8 cellular contexts compared by ENCODE assay signal in genomic region chr13:103282571-103283450, GRCh38.
DNase-seq lines count a peak whose midpoint lies in the region; ATAC-seq lines count a peak whose summit lies in the region.
"Had no signal": no experiment of that assay in that cellular context is flagged by ENCODE, and none has a peak within 500 bp of the region (broad histone marks: within the 10 kb centered on the region; RNA-seq: fewer than 3 reads in every experiment).

No MANE protein-coding gene starts in this region.

- no peaks in the 10 kb centered on the region for H3K36me3 Mint-ChIP-seq in activated T-helper 2 cell treated with anti-CD3 and anti-CD28 coated beads, Interferon-gamma antibody, Interleukin-2, Interleukin-4, amounts not matched to agents 10 μg/mL and 5 μg/mL and 100 μg/mL, durations not matched to agents 14 hours and 24 hours and 36 hours (ENCODE audit: low read depth)

- no peaks in the 10 kb centered on the region for H3K4me1 Mint-ChIP-seq in activated T-helper 2 cell treated with anti-CD3 and anti-CD28 coated beads, Interferon-gamma antibody, Interleukin-2, Interleukin-4, amounts not matched to agents 10 μg/mL and 5 μg/mL and 100 μg/mL, durations not matched to agents 14 hours and 24 hours and 36 hours (ENCODE audit: low read depth)
- H3K4me1 Mint-ChIP-seq: neural crest cell had no signal

- peak overlapping the region; percentile 35 for H3K4me3 ChIP-seq in skeletal muscle satellite cell (ENCODE audit: low read length)

- H3K27ac Mint-ChIP-seq in activated T-helper 2 cell treated with anti-CD3 and anti-CD28 coated beads, Interferon-gamma antibody, Interleukin-2, Interleukin-4, amounts not matched to agents 10 μg/mL and 5 μg/mL and 100 μg/mL, durations not matched to agents 14 hours and 24 hours and 36 hours = no peak overlapping the region

- no peaks in the 10 kb centered on the region for H3K9me3 Mint-ChIP-seq in activated T-helper 2 cell treated with anti-CD3 and anti-CD28 coated beads, Interferon-gamma antibody, Interleukin-2, Interleukin-4, amounts not matched to agents 10 μg/mL and 5 μg/mL and 100 μg/mL, durations not matched to agents 14 hours and 24 hours and 36 hours

- peak overlapping the region; percentile 70 for H3K9ac ChIP-seq in skeletal muscle satellite cell (ENCODE audit: low read depth, low read length)

- no peaks in the 10 kb centered on the region for H3K9me3 ChIP-seq in skeletal muscle satellite cell (replicated peaks; ENCODE audit: low read length)

- DNase-seq in M059J (ENCODE audit: low read depth) = peak; percentile 43
- DNase-seq in fibroblast of gingiva (ENCODE audit: low read depth) = peak; percentile 2
- DNase-seq in HuH-7.5 (ENCODE audit: low spot score) = no peak
- DNase-seq in activated T-helper 2 cell treated with anti-CD3 and anti-CD28 coated beads, Interferon-gamma antibody, Interleukin-2, Interleukin-4, amounts not matched to agents 10 μg/mL and 5 μg/mL and 100 μg/mL, durations not matched to agents 14 hours and 24 hours and 36 hours (ENCODE audit: low spot score) = no peak
- no peak for DNase-seq in stimulated activated CD4-positive, alpha-beta T cell treated with anti-CD3 and anti-CD28 coated beads, Interleukin-1b, Interleukin-23, amount 100 ng/mL, for 48 hours

- peak; percentile 37 for ATAC-seq in GM21360 (IDR thresholded peaks at IDR 0.05; ENCODE audit: unreplicated experiment)

- H3K27me3 ChIP-seq in skeletal muscle satellite cell (ENCODE audit: control insufficient read depth, insufficient read depth, low read length) = no peaks in the 10 kb centered on the region

- intact Hi-C loops in activated T-helper 2 cell treated with anti-CD3 and anti-CD28 coated beads, Interferon-gamma antibody, Interleukin-2, Interleukin-4, amounts not matched to agents 10 μg/mL and 5 μg/mL and 100 μg/mL, durations not matched to agents 14 hours and 24 hours and 36 hours (cut with micrococcal nuclease) = no loop called here

- H3K4me2 ChIP-seq in skeletal muscle satellite cell (ENCODE audit: low read length) = peak overlapping the region; percentile 64

- H3K36me3 ChIP-seq in skeletal muscle satellite cell (ENCODE audit: insufficient read depth, low read length) = no peaks in the 10 kb centered on the region

- H3K27me3 Mint-ChIP-seq in activated T-helper 2 cell treated with anti-CD3 and anti-CD28 coated beads, Interferon-gamma antibody, Interleukin-2, Interleukin-4, amounts not matched to agents 10 μg/mL and 5 μg/mL and 100 μg/mL, durations not matched to agents 14 hours and 24 hours and 36 hours (ENCODE audit: low read depth) = no peaks in the 10 kb centered on the region

- peaks cover 32% of the 10 kb centered on the region for H3K4me1 ChIP-seq in skeletal muscle satellite cell (ENCODE audit: control insufficient read depth, insufficient read depth, low read length)

- no peak overlapping the region for H3K4me3 Mint-ChIP-seq in activated T-helper 2 cell treated with anti-CD3 and anti-CD28 coated beads, Interferon-gamma antibody, Interleukin-2, Interleukin-4, amounts not matched to agents 10 μg/mL and 5 μg/mL and 100 μg/mL, durations not matched to agents 14 hours and 24 hours and 36 hours (ENCODE audit: low read depth)
- H3K4me3 Mint-ChIP-seq: neural crest cell had no signal

Comparison
In these comparisons a context has a peak if more than half of its experiments do, and no peak if none do; other contexts are left out.
1. DNase-seq: peak in M059J (single experiment) and fibroblast of gingiva (single experiment); none in HuH-7.5 (single experiment), activated T-helper 2 cell treated with anti-CD3 and anti-CD28 coated beads, Interferon-gamma antibody, Interleukin-2, Interleukin-4, amounts not matched to agents 10 μg/mL and 5 μg/mL and 100 μg/mL, durations not matched to agents 14 hours and 24 hours and 36 hours (single experiment) and stimulated activated CD4-positive, alpha-beta T cell treated with anti-CD3 and anti-CD28 coated beads, Interleukin-1b, Interleukin-23, amount 100 ng/mL, for 48 hours (single experiment).